Comparison of ENCODE assay signal across 1 cellular context in genomic region chr17:42135664-42136653, GRCh38.
TF ChIP-seq lines count a peak whose summit lies in the region.

No MANE protein-coding gene starts in this region.

TF ChIP-seq in HepG2, 621 proteins besides CTCF, POLR2A, EP300 and RAD21 (continued from another document):
- TF ChIP-seq SIX4 (CRISPR knock-in tag; IDR thresholded peaks at IDR 0.05) (peak; percentile 24; the same call in 1 of the 2 replicates), ATF7-NPFF (CRISPR knock-in tag; IDR thresholded peaks at IDR 0.05; ENCODE audit: low read depth) (0 out of 2 replicates have a peak, but pooled peaks have one; percentile 27), THAP11 (CRISPR knock-in tag; IDR thresholded peaks at IDR 0.05) (peak; percentile 87), FOSL2 (CRISPR knock-in tag; IDR thresholded peaks at IDR 0.05) (peak; percentile 77), SMAD1 (CRISPR knock-in tag; IDR thresholded peaks at IDR 0.05; ENCODE audit: borderline replicate concordance, low read depth) (0 out of 2 replicates have a peak, but pooled peaks have one; percentile 34), FOXA3 (CRISPR knock-in tag; IDR thresholded peaks at IDR 0.05) (peak; percentile 80), SOX6 (IDR thresholded peaks at IDR 0.05) (no peak), SOX6 (CRISPR knock-in tag; IDR thresholded peaks at IDR 0.05) (peak; percentile 37; the same call in 1 of the 2 replicates), ZFP1 (CRISPR knock-in tag; IDR thresholded peaks at IDR 0.05) (no peak), MIXL1 (CRISPR knock-in tag; IDR thresholded peaks at IDR 0.05) (peak; percentile 91), PPARG (CRISPR knock-in tag; conservative IDR thresholded peaks at IDR 0.05) (peak; percentile 98), ZNF878 (CRISPR knock-in tag; IDR thresholded peaks at IDR 0.05) (peak; percentile 78; the same call in 1 of the 2 replicates), ZNF331 (CRISPR knock-in tag; IDR thresholded peaks at IDR 0.05) (peak; percentile 58; the same call in 1 of the 2 replicates), ARNTL (CRISPR knock-in tag; IDR thresholded peaks at IDR 0.05) (peak; percentile 62), BORCS8-MEF2B (CRISPR knock-in tag; IDR thresholded peaks at IDR 0.05) (no peak), ZNF224 (CRISPR knock-in tag; IDR thresholded peaks at IDR 0.05) (no peak)
- TF ChIP-seq, protein P1, sequence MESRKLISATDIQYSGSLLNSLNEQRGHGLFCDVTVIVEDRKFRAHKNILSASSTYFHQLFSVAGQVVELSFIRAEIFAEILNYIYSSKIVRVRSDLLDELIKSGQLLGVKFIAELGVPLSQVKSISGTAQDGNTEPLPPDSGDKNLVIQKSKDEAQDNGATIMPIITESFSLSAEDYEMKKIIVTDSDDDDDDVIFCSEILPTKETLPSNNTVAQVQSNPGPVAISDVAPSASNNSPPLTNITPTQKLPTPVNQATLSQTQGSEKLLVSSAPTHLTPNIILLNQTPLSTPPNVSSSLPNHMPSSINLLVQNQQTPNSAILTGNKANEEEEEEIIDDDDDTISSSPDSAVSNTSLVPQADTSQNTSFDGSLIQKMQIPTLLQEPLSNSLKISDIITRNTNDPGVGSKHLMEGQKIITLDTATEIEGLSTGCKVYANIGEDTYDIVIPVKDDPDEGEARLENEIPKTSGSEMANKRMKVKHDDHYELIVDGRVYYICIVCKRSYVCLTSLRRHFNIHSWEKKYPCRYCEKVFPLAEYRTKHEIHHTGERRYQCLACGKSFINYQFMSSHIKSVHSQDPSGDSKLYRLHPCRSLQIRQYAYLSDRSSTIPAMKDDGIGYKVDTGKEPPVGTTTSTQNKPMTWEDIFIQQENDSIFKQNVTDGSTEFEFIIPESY (CRISPR knock-in tag; IDR thresholded peaks at IDR 0.05), result peak; percentile 29; the same call in 1 of the 2 replicates
- TF ChIP-seq, protein P2, sequence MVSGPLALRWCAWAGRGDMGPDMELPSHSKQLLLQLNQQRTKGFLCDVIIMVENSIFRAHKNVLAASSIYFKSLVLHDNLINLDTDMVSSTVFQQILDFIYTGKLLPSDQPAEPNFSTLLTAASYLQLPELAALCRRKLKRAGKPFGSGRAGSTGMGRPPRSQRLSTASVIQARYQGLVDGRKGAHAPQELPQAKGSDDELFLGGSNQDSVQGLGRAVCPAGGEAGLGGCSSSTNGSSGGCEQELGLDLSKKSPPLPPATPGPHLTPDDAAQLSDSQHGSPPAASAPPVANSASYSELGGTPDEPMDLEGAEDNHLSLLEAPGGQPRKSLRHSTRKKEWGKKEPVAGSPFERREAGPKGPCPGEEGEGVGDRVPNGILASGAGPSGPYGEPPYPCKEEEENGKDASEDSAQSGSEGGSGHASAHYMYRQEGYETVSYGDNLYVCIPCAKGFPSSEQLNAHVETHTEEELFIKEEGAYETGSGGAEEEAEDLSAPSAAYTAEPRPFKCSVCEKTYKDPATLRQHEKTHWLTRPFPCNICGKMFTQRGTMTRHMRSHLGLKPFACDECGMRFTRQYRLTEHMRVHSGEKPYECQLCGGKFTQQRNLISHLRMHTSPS (CRISPR knock-in tag; IDR thresholded peaks at IDR 0.05; ENCODE audit: low read depth), result no peak; the same call in 1 of the 2 replicates
- TF ChIP-seq, protein P3, sequence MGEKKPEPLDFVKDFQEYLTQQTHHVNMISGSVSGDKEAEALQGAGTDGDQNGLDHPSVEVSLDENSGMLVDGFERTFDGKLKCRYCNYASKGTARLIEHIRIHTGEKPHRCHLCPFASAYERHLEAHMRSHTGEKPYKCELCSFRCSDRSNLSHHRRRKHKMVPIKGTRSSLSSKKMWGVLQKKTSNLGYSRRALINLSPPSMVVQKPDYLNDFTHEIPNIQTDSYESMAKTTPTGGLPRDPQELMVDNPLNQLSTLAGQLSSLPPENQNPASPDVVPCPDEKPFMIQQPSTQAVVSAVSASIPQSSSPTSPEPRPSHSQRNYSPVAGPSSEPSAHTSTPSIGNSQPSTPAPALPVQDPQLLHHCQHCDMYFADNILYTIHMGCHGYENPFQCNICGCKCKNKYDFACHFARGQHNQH (CRISPR knock-in tag; IDR thresholded peaks at IDR 0.05), result peak; percentile 76
